In the genomic region with DNA sequence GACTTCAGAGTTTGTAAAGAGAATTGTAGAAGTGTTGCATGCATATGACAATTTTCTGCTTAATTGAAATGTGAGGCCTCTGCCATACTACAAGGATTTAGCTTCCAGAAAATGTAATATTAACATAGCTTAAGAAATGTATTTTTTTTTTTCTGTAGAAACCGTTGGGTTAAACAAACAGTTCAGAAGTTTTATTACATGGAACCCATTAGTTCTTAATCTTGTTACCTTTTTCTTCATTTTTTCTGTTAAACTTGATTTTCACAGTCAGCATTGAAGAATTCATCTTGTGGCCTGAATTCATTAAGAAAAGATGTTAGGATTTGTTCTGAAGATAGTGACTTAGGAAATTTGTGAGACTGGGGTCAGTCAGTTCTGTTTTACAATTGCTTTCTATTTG, we compare ENCODE assay signal across 10 cellular contexts. TPM values are rescaled to one million over a fixed set of nuclear protein-coding genes. Genes with fewer than 3 reads are reported as not detected.
DNase-seq lines count a peak whose midpoint lies in the region; ATAC-seq, FAIRE-seq and TF ChIP-seq lines count a peak whose summit lies in the region.
"Had no signal": no experiment of that assay in that cellular context is flagged by ENCODE, and none has a peak within 500 bp of the region (broad histone marks: within the 10 kb centered on the region; RNA-seq: fewer than 3 reads in every experiment).

No MANE protein-coding gene starts in this region.

- peak overlapping the region; percentile 90; the same call in 1 of the 2 replicates for H3K4me3 ChIP-seq in GM08714 (ENCODE audit: low read length)
- peak overlapping the region; percentile 67 to 81; a peak in 3 of 4 replicates for H3K4me3 ChIP-seq in Panc1 (ENCODE audit: low read depth in 2 of 2, low read length in 2 of 2)
- H3K4me3 ChIP-seq in esophagus muscularis mucosa = peak overlapping the region; percentile 79 to 95 (median 87)
- peak overlapping the region in 3 of 4 donors; percentile 82 to 98 (median 97) for H3K4me3 ChIP-seq in sigmoid colon
- no peak overlapping the region for H3K4me3 ChIP-seq in small intestine (ENCODE audit: low read depth in 1 of 2, low read length in 2 of 2)

- H3K36me3 ChIP-seq in Panc1 (ENCODE audit: control insufficient read depth, insufficient read depth, low read length) (peaks cover 5% of the 10 kb centered on the region), esophagus muscularis mucosa (no peaks in the 10 kb centered on the region), sigmoid colon (peaks cover 0 to 3% (median 0%) of the 10 kb centered on the region in 4 donors), small intestine (ENCODE audit: control insufficient read depth in 2 of 2, insufficient read depth in 2 of 2, low read length in 2 of 2) (no peaks in the 10 kb centered on the region)

- no peak for DNase-seq in Panc1 (ENCODE audit: low read depth, low spot score)
- DNase-seq in esophagus muscularis mucosa (ENCODE audit: extremely low spot score) = no peak
- DNase-seq in sigmoid colon = no peak
- no peak for DNase-seq in MV-4-11 (lab: John Stamatoyannopoulos, UW)
- DNase-seq in small intestine = no peak
- DNase-seq: NCI-H1417, retina had no signal

- no peak for TF ChIP-seq EP300 in esophagus muscularis mucosa (IDR thresholded peaks at IDR 0.05)
- TF ChIP-seq EP300 in sigmoid colon (IDR thresholded peaks at IDR 0.05) = no peak

- BruUV-seq in Panc1 (replicated peaks; lab: Mats Ljungman, UMichigan) = no TSS peak

- no peak for FAIRE-seq in small intestine (lab: Jason Lieb, UNC)

- H3K27ac ChIP-seq in Panc1 (ENCODE audit: low read length) (peak overlapping the region; percentile 81), esophagus muscularis mucosa (replicated peaks in 1 of 4) (peak overlapping the region; percentile 18 to 99 (median 98)), sigmoid colon (peak overlapping the region; percentile 95 to 99 (median 98)), small intestine (ENCODE audit: low read depth in 1 of 2, low read length in 1 of 2) (no peak overlapping the region)

- peaks cover 23% of the 10 kb centered on the region; the same call in 1 of the 2 replicates for H3K4me1 ChIP-seq in Panc1 (ENCODE audit: control insufficient read depth, insufficient read depth, low read length)
- peaks cover 15 to 62% (median 56%) of the 10 kb centered on the region in 4 donors for H3K4me1 ChIP-seq in esophagus muscularis mucosa
- H3K4me1 ChIP-seq in sigmoid colon = peaks cover 0 to 55% (median 39%) of the 10 kb centered on the region in 4 donors
- peaks cover 0 to 2% of the 10 kb centered on the region in 2 donors for H3K4me1 ChIP-seq in small intestine (ENCODE audit: control insufficient read depth in 2 of 2, insufficient read depth in 1 of 2, low read depth in 1 of 2, low read length in 1 of 2)

- in situ Hi-C loops in Panc1 (cut with HindIII; ENCODE audit: low pct_unique_long_range_greater_than_20kb, low sequenced_read_pairs) = no loop called here

- intact Hi-C loops in Panc1 (cut with micrococcal nuclease; ENCODE audit: unreplicated experiment) = loop anchor here (5.0 kb wide), 1 partner anchor 89 kb away; no protein-coding TSS in a partner anchor
- intact Hi-C loops in esophagus muscularis mucosa (cut with DNase I) = loop anchor here (5.0 kb wide), 1 partner anchor 84 kb away; no protein-coding TSS in a partner anchor
- intact Hi-C loops in sigmoid colon (cut with DNase I) = no loop called here

- 9% methylated on average over 1 of the region's 1 CpG for WGBS in esophagus muscularis mucosa
- WGBS in sigmoid colon, 2 donors = 4 to 20% methylated on average over 1 of the region's 1 CpG
- WGBS in small intestine, 3 donors = 14 to 16% (median 15%) methylated on average over 1 of the region's 1 CpG

- H3K9me3 ChIP-seq in Panc1 (ENCODE audit: control insufficient read depth, insufficient read depth, low read depth, low read length) (no peaks in the 10 kb centered on the region), esophagus muscularis mucosa (no peaks in the 10 kb centered on the region), sigmoid colon (no peaks in the 10 kb centered on the region), small intestine (ENCODE audit: control insufficient read depth, low read depth) (no peaks in the 10 kb centered on the region)

- CTCF ChIA-PET in Panc1 (lab: Charles Lee) = interaction anchor here (0.6 kb wide), 1 partner anchor 335 kb away, joined by 6 read pairs; no protein-coding TSS in a partner anchor

- H3K27me3 ChIP-seq in Panc1 (ENCODE audit: control insufficient read depth, insufficient read depth, low read length) = no peaks in the 10 kb centered on the region
- H3K27me3 ChIP-seq in esophagus muscularis mucosa = no peaks in the 10 kb centered on the region
- H3K27me3 ChIP-seq in sigmoid colon = no peaks in the 10 kb centered on the region
- no peaks in the 10 kb centered on the region for H3K27me3 ChIP-seq in small intestine (ENCODE audit: control insufficient read depth in 2 of 2, insufficient read depth in 2 of 2, low read length in 2 of 2)

- TF ChIP-seq POLR2A in esophagus muscularis mucosa (IDR thresholded peaks at IDR 0.05; ENCODE audit: low read depth) = no peak
- no peak for TF ChIP-seq POLR2A in sigmoid colon (IDR thresholded peaks at IDR 0.05)

- ATAC-seq in Panc1 = no peak
- no peak for ATAC-seq in esophagus mucosa
- no peak for ATAC-seq in HG03135 (IDR thresholded peaks at IDR 0.05; ENCODE audit: unreplicated experiment)

- TF ChIP-seq CTCF in Panc1 (IDR thresholded peaks at IDR 0.05) (no peak), esophagus muscularis mucosa (IDR thresholded peaks at IDR 0.05) (no peak), sigmoid colon (IDR thresholded peaks at IDR 0.05) (no peak)

- POLR2A ChIA-PET in Panc1 (lab: Charles Lee) = no interaction called here

RNA-seq across cellular contexts. Expression of a gene that starts 4.9 kb away (rescaled TPM):
- total RNA-seq in Panc1 (2021; ENCODE audit: unreplicated experiment) (88.9 TPM), esophagus muscularis mucosa (100 to 1,000 TPM in 1 of 4 donors, 10 to 100 TPM in 3; 83.2 to 117 (median 94.3) TPM), sigmoid colon (100 to 1,000 TPM in 2 of 4 donors, 10 to 100 TPM in 2; 80.0 to 180 (median 118) TPM), esophagus mucosa (77.0 TPM)
- polyA plus RNA-seq in Panc1 (2012; ENCODE audit: insufficient read length) = 30.9 TPM
- polyA plus RNA-seq in sigmoid colon (10 to 100 TPM; 27.0 to 40.9 (median 31.2) TPM), small intestine (10 to 100 TPM; 18.8 to 30.5 (median 24.8) TPM)

RNA-seq across cellular contexts. Expression of a gene that starts 4.9 kb away (rescaled TPM):
- total RNA-seq in Panc1 (2021; ENCODE audit: unreplicated experiment) = 1.3 TPM
- polyA plus RNA-seq in Panc1 (2012; ENCODE audit: insufficient read length) = 0.67 TPM
- under 1 TPM in 3 of 4 donors, not detected in 1; 0.17 to 0.52 (median 0.39) TPM for total RNA-seq in esophagus muscularis mucosa
- total RNA-seq in sigmoid colon = under 1 TPM; 0.14 to 0.36 (median 0.30) TPM
- under 1 TPM; 0.60 to 0.92 (median 0.76) TPM for polyA plus RNA-seq in sigmoid colon
- 0.60 TPM for total RNA-seq in esophagus mucosa
- polyA plus RNA-seq in small intestine = under 1 TPM in 2 of 3 donors, not detected in 1; 0.27 to 0.55 TPM

RNA-seq across cellular contexts. Expression of a gene that starts 50.3 kb away (rescaled TPM):
- total RNA-seq in Panc1 (2021; ENCODE audit: unreplicated experiment) (62.0 TPM), esophagus muscularis mucosa (10 to 100 TPM; 29.1 to 41.3 (median 36.1) TPM), sigmoid colon (10 to 100 TPM; 28.0 to 45.3 (median 37.3) TPM), esophagus mucosa (26.3 TPM)
- 21.1 TPM for polyA plus RNA-seq in Panc1 (2012; ENCODE audit: insufficient read length)
- polyA plus RNA-seq in sigmoid colon (10 to 100 TPM in 2 of 3 donors, 1 to 10 TPM in 1; 6.9 to 18.7 (median 10.8) TPM), small intestine (10 to 100 TPM in 1 of 3 donors, 1 to 10 TPM in 2; 5.1 to 17.5 (median 5.4) TPM)

Comparison
In these comparisons a context has a peak if more than half of its experiments do, and no peak if none do; other contexts are left out.
1. H3K4me3 ChIP-seq: peak in GM08714 (single experiment), Panc1 (2 of 2), esophagus muscularis mucosa (4 of 4) and sigmoid colon (3 of 4); none in small intestine (0 of 2).
2. H3K27ac ChIP-seq: peak in Panc1 (single experiment), esophagus muscularis mucosa (4 of 4) and sigmoid colon (4 of 4); none in small intestine (0 of 2).